8 cellular contexts compared by ENCODE assay signal in the genomic region with DNA sequence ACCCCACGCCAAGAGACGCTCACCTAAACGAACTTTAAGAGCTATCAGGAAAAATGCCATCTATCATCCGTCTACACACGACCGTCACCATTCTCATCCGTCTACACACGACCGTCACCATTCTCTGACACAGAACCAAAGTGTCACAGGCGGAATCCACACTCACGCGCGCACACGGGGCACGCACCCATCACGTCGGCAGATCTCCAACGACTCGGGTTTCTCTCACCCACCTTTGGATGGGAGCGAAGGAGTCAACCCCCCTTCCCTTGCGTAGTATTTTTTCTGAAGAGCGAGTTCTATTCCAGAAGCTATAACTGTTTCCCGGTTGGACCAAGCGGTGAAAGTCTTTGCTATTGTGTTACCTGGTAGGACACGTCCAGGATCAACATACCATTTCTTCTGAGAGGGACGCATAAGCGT. TPM values are rescaled to one million over a fixed set of nuclear protein-coding genes. Genes with fewer than 3 reads are reported as not detected.
DNase-seq lines count a peak whose midpoint lies in the region; ATAC-seq and TF ChIP-seq lines count a peak whose summit lies in the region.

No MANE protein-coding gene starts in this region.

- no peaks in the 10 kb centered on the region for H3K27me3 ChIP-seq in WERI-Rb-1 (ENCODE audit: insufficient read depth, low read depth, severe bottlenecking)
- no peaks in the 10 kb centered on the region for H3K27me3 ChIP-seq in fibroblast of lung (ENCODE audit: control insufficient read depth, insufficient read depth, low read length)
- no peaks in the 10 kb centered on the region for H3K27me3 ChIP-seq in gastrocnemius medialis

- H3K4me1 ChIP-seq in fibroblast of lung (ENCODE audit: control insufficient read depth, extremely low read depth, insufficient read depth, low read length) (no peaks in the 10 kb centered on the region), gastrocnemius medialis (peaks cover 51 to 55% of the 10 kb centered on the region in 2 donors)

- H3K27ac ChIP-seq in WERI-Rb-1 (no peak overlapping the region), fibroblast of lung (ENCODE audit: insufficient read depth, low read length) (peak overlapping the region; percentile 77), gastrocnemius medialis (peak overlapping the region; percentile 95 to 99 (median 98))

- H3K36me3 ChIP-seq in WERI-Rb-1, result no peaks in the 10 kb centered on the region
- H3K36me3 ChIP-seq in fibroblast of lung (ENCODE audit: control insufficient read depth, insufficient read depth, low read length), result peaks cover 6% of the 10 kb centered on the region
- no peaks in the 10 kb centered on the region for H3K36me3 ChIP-seq in gastrocnemius medialis

- peak in 1 of 2 donors; percentile 2 for ATAC-seq in gastrocnemius medialis
- ATAC-seq in HG03354 (IDR thresholded peaks at IDR 0.05; ENCODE audit: poor library complexity, severe bottlenecking, unreplicated experiment), result no peak

- peak overlapping the region; percentile 65 for H3K9ac ChIP-seq in fibroblast of lung (ENCODE audit: insufficient read depth, low read length)

- TF ChIP-seq CTCF in WERI-Rb-1 (IDR thresholded peaks at IDR 0.05; ENCODE audit: low read depth, low read length) (no peak), fibroblast of lung (conservative IDR thresholded peaks at IDR 0.05 in 1 of 2, IDR thresholded peaks at IDR 0.05 in 1 of 2; ENCODE audit: low read depth in 1 of 2, low read length in 2 of 2) (no peak), gastrocnemius medialis (IDR thresholded peaks at IDR 0.05 in 4 of 5, conservative IDR thresholded peaks at IDR 0.05 in 1 of 5) (no peak)

- peaks cover 54% of the 10 kb centered on the region for H3K79me2 ChIP-seq in fibroblast of lung (ENCODE audit: control insufficient read depth, insufficient read depth, low read length)

- H2AFZ ChIP-seq in fibroblast of lung (ENCODE audit: low read length), result peak overlapping the region; percentile 9

- H3K9me3 ChIP-seq in WERI-Rb-1 (ENCODE audit: severe bottlenecking), result no peaks in the 10 kb centered on the region
- no peaks in the 10 kb centered on the region for H3K9me3 ChIP-seq in fibroblast of lung (ENCODE audit: control insufficient read depth, insufficient read depth, low read depth, low read length)
- H3K9me3 ChIP-seq in gastrocnemius medialis, result no peaks in the 10 kb centered on the region

- peak overlapping the region; percentile 78 for H3K4me2 ChIP-seq in fibroblast of lung (ENCODE audit: extremely low read depth, insufficient read depth, low read length)

- H3K4me3 ChIP-seq in WERI-Rb-1 (ENCODE audit: low read depth, low read length) (peak overlapping the region; percentile 67), fibroblast of lung (replicated peaks in 1 of 4; ENCODE audit: control extremely low read depth in 1 of 4, insufficient read depth in 1 of 4, low read depth in 3 of 4, low read length in 4 of 4) (peak overlapping the region; percentile 49 to 99 (median 89)), gastrocnemius medialis (peak overlapping the region; percentile 71 to 93 (median 80))

- intact Hi-C loops in gastrocnemius medialis (cut with DNase I; ENCODE audit: low total_unique reads), result loop anchor here (5.0 to 10.0 kb wide), 4 partner anchors 146 to 866 kb away; a partner anchor contains a TSS

- peak; percentile 48 for DNase-seq in NCI-H2171 treated with DMSO at 0.1 percent for 48 hours (lab: John Stamatoyannopoulos, UW)
- no peak for DNase-seq in NCI-H2171 (lab: John Stamatoyannopoulos, UW)
- DNase-seq in WERI-Rb-1, result no peak
- DNase-seq in fibroblast of lung (ENCODE audit: low read depth in 2 of 2), result no peak
- peak in 1 of 2 donors; percentile 48 for DNase-seq in gastrocnemius medialis
- DNase-seq in NCI-H526 treated with DMSO at 0.1 percent for 48 hours (lab: John Stamatoyannopoulos, UW), result no peak
- no peak for DNase-seq in ureter (ENCODE audit: low spot score)

- in situ Hi-C loops in gastrocnemius medialis (cut with MboI; ENCODE audit: low sequenced_read_pairs in 4 of 4), result loop anchor here (25.0 kb wide), 3 partner anchors 179 to 896 kb away; no protein-coding TSS in a partner anchor

- no peaks in the 10 kb centered on the region for H4K20me1 ChIP-seq in fibroblast of lung (ENCODE audit: control insufficient read depth, extremely low read depth, insufficient read depth, low read length)

- TF ChIP-seq POLR2A in gastrocnemius medialis (IDR thresholded peaks at IDR 0.05), result no peak

RNA-seq across cellular contexts. Expression of a gene that starts 0.9 kb away (rescaled TPM):
- total RNA-seq in fibroblast of lung (22.6 and 71.7 TPM in 2 replicates), gastrocnemius medialis (1 to 10 TPM; 2.9 to 7.0 (median 5.9) TPM), ureter (5.0 TPM)
- 19.4 and 28.7 TPM in 2 replicates for polyA plus RNA-seq in fibroblast of lung
- polyA plus RNA-seq in fibroblast of lung (2012), result 9.8 and 12.5 TPM in 2 replicates
- 24.7 and 37.0 TPM in 2 replicates for polyA minus RNA-seq in fibroblast of lung (ENCODE audit: low replicate concordance)
